In the genomic region with DNA sequence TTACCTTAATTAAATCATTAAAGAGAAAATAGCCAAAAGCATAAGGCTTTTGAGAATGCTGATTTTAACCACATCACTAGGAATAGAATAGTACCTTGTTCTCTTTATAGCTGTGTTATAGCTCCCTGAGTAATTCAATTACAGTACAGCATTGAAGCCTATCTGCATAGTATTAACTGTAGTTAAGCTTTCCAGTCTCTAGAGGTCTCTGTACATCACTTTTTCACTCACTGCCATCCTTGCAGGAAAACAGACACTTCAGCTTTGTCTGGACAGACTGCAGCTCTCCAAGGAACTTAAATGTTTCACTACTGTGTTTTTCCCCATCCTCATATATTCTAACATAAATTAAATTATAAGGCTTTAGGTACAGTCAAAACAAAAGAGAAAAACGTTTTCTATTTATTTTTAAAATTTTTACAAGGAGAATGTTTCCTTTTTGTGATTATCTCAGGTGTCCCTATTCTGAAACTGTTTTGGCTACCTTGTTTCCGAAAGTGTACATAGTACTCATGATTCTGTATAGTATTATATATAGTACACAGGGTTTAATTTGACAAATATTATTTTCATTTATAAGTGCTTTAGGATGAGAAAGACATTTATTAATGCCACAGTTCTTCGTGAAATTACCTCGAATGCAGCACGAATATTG, we compare ENCODE assay signal across 8 cellular contexts.
DNase-seq lines count a peak whose midpoint lies in the region; ATAC-seq lines count a peak whose summit lies in the region.

No MANE protein-coding gene starts in this region.

- H3K4me3 ChIP-seq in subcutaneous abdominal adipose tissue (ENCODE audit: low read depth in 1 of 5, low read length in 5 of 5), result peak overlapping the region; percentile 53 to 81 (median 57)

- no peaks in the 10 kb centered on the region for H3K36me3 ChIP-seq in subcutaneous abdominal adipose tissue (ENCODE audit: control insufficient read depth in 5 of 5, insufficient read depth in 5 of 5, low read length in 5 of 5)

- no peaks in the 10 kb centered on the region for H3K9me3 ChIP-seq in subcutaneous abdominal adipose tissue (ENCODE audit: control insufficient read depth in 5 of 5, low read length in 5 of 5)

- H3K27me3 ChIP-seq in subcutaneous abdominal adipose tissue (ENCODE audit: control insufficient read depth in 5 of 5, insufficient read depth in 4 of 5, low read length in 5 of 5), result no peaks in the 10 kb centered on the region

- H3K4me1 ChIP-seq in subcutaneous abdominal adipose tissue (ENCODE audit: control insufficient read depth in 5 of 5, insufficient read depth in 5 of 5, low read length in 5 of 5), result peaks cover 0 to 4% (median 0%) of the 10 kb centered on the region in 5 donors

- DNase-seq in AG08396 (ENCODE audit: low spot score) (peak; percentile 30), NCI-H2196 (lab: John Stamatoyannopoulos, UW; ENCODE audit: unreplicated experiment) (peak; percentile 32), astrocyte of the hippocampus (ENCODE audit: low read depth, low spot score) (peak; percentile 68), inferior parietal cortex (ENCODE audit: extremely low spot score) (peak; percentile 66), GOT3 (lab: John Stamatoyannopoulos, UW) (no peak)

- no peak overlapping the region for H3K27ac ChIP-seq in subcutaneous abdominal adipose tissue (ENCODE audit: low read depth, low read length)

- H3K9ac ChIP-seq in subcutaneous abdominal adipose tissue (ENCODE audit: low read length in 5 of 5), result peak overlapping the region in 2 of 5 donors; percentile 32 to 57

- ATAC-seq in GM18909 (IDR thresholded peaks at IDR 0.05; ENCODE audit: poor library complexity, unreplicated experiment) (peak; percentile 82), HG03175 (IDR thresholded peaks at IDR 0.05; ENCODE audit: unreplicated experiment) (peak; percentile 81)
